33 cellular contexts compared by ENCODE assay signal in the genomic region with DNA sequence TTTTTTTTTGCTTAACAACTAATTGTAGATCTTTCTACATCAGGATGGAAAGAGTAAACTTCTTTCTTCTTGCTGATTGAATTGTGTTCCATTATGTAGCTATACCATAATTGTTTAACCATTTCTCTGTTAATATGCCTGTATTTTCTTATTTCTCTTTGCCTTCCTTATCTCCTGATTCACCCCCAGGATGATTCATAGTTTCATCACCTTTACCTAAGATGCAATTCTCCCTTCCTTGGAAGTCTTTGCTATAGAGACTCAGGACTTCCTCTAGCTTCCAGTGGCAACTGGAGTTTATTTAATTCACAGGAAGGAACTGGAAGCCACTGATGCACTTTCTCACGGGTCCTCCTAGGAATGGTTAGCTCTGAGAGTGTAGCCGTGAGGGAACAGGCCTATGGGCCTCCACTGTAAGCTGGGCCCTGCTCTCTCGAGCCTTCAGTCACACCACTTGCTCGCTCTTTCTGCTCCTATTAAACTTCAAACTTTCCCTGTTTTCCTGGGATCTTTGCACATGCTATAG.
A peak's percentile ranks its signal among the peaks of the same experiment; 100 is the strongest.
DNase-seq lines count a peak whose midpoint lies in the region; ATAC-seq, FAIRE-seq and TF ChIP-seq lines count a peak whose summit lies in the region.
"Had no signal": no experiment of that assay in that cellular context is flagged by ENCODE, and none has a peak within 500 bp of the region (broad histone marks: within the 10 kb centered on the region; RNA-seq: fewer than 3 reads in every experiment).

No MANE protein-coding gene starts in this region.

- H3K4me1 ChIP-seq in left ventricle myocardium inferior = peaks cover 48% of the 10 kb centered on the region
- peaks cover 4% of the 10 kb centered on the region in 2 experiments; a peak in 4 of 5 replicates for H3K4me1 ChIP-seq in K562 (replicated peaks in 1 of 2; ENCODE audit: control insufficient read depth in 2 of 2, insufficient read depth in 2 of 2, low read length in 2 of 2)
- H3K4me1 ChIP-seq in keratinocyte (ENCODE audit: control insufficient read depth, extremely low read depth, insufficient read depth, low read length) = peaks cover 25% of the 10 kb centered on the region
- H3K4me1 ChIP-seq in effector memory CD4-positive, alpha-beta T cell (ENCODE audit: control insufficient read depth, insufficient read depth, low read length, poor library complexity, severe bottlenecking) = no peaks in the 10 kb centered on the region

- H3K27ac ChIP-seq in left ventricle myocardium inferior (replicated peaks) = peak overlapping the region; percentile 82
- no peak overlapping the region for H3K27ac ChIP-seq in K562 (ENCODE audit: extremely low read depth, low read depth, low read length)
- peak overlapping the region; percentile 75 for H3K27ac ChIP-seq in keratinocyte (ENCODE audit: control insufficient read depth, insufficient read depth, low read length)
- no peak overlapping the region for H3K27ac ChIP-seq in effector memory CD4-positive, alpha-beta T cell (ENCODE audit: insufficient read depth, low read length, poor library complexity, severe bottlenecking)
- H3K27ac ChIP-seq: adrenal gland, brain microvascular endothelial cell, esophagus muscularis mucosa, hepatocyte, vagina had no signal

- no peak for DNase-seq in left ventricle myocardium inferior
- DNase-seq in left ventricle myocardium superior = no peak
- DNase-seq in K562 (ENCODE audit: extremely low read depth in 1 of 4, low spot score in 3 of 4) = no peak
- no peak for DNase-seq in keratinocyte (ENCODE audit: low read depth, low spot score)
- no peak for DNase-seq in effector memory CD4-positive, alpha-beta T cell
- no peak for DNase-seq in GM10248 (ENCODE audit: extremely low spot score)
- no peak for DNase-seq in NCI-H1417 (lab: John Stamatoyannopoulos, UW)
- DNase-seq: activated CD4-positive, alpha-beta T cell treated with anti-CD3 and anti-CD28 coated beads, Interleukin-2, amount 10 ng/mL, durations not matched to agents 7 days and 5 days; activated naive CD4-positive, alpha-beta T cell treated with Interleukin-2 at 50 U/mL for 16 hours; activated T-cell treated with anti-CD3 and anti-CD28 coated beads, Interleukin-2, amount 50 U/mL, for 48 hours; adrenal gland; AML-193; brain microvascular endothelial cell; CD4-positive, alpha-beta memory T cell; DMS 273 treated with DMSO at 0.1 percent for 48 hours; effector CD4-positive, alpha-beta T cell; EL; foreskin melanocyte; KBM-7; naive thymus-derived CD4-positive, alpha-beta T cell; NCI-H1436 treated with DMSO at 0.1 percent for 48 hours; NCI-H2107; NCI-H446 treated with DMSO at 0.1 percent for 48 hours; Right ventricle myocardium superior; T1000 had no signal

- H3K9me3 ChIP-seq in left ventricle myocardium inferior (replicated peaks) (no peaks in the 10 kb centered on the region), K562 (replicated peaks; ENCODE audit: control insufficient read depth, insufficient read depth, low read depth, low read length) (no peaks in the 10 kb centered on the region), keratinocyte (ENCODE audit: control insufficient read depth, low read depth, low read length) (no peaks in the 10 kb centered on the region)
- no peaks in the 10 kb centered on the region for H3K9me3 ChIP-seq in effector memory CD4-positive, alpha-beta T cell (ENCODE audit: control insufficient read depth, low read length)
- H3K9me3 ChIP-seq: adrenal gland, esophagus muscularis mucosa, thoracic aorta, vagina had no signal

- H3K36me3 ChIP-seq in left ventricle myocardium inferior (no peaks in the 10 kb centered on the region), K562 (ENCODE audit: control insufficient read depth, insufficient read depth, low read length) (no peaks in the 10 kb centered on the region), keratinocyte (ENCODE audit: control insufficient read depth in 2 of 2, extremely low read depth in 1 of 2, insufficient read depth in 2 of 2, low read length in 2 of 2) (no peaks in the 10 kb centered on the region)
- no peaks in the 10 kb centered on the region for H3K36me3 ChIP-seq in effector memory CD4-positive, alpha-beta T cell (ENCODE audit: control insufficient read depth, insufficient read depth, low read length)
- H3K36me3 ChIP-seq: adrenal gland, brain microvascular endothelial cell, esophagus muscularis mucosa, thoracic aorta, vagina had no signal

- dilution Hi-C loops in keratinocyte (cut with MboI; ENCODE audit: extremely low pct_ligation_motif_present, low sequenced_read_pairs) = no loop called here

- TF ChIP-seq RAD21 in K562 (CRISPR knock-in tag; conservative IDR thresholded peaks at IDR 0.05 in 1 of 2, IDR thresholded peaks at IDR 0.05 in 1 of 2) = no peak

- TF ChIP-seq CTCF in left ventricle myocardium inferior (IDR thresholded peaks at IDR 0.05; ENCODE audit: borderline replicate concordance) = no peak
- no peak for TF ChIP-seq CTCF in K562 (IDR thresholded peaks at IDR 0.05 in 2 of 3, conservative IDR thresholded peaks at IDR 0.05 in 1 of 3; ENCODE audit: insufficient read depth in 2 of 3, low read depth in 1 of 3, low read length in 3 of 3)
- no peak for TF ChIP-seq CTCF in keratinocyte (optimal IDR thresholded peaks at IDR 0.05 in 1 of 3, IDR thresholded peaks at IDR 0.05 in 1 of 3, conservative IDR thresholded peaks at IDR 0.05 in 1 of 3; ENCODE audit: extremely low read depth in 1 of 3, insufficient read depth in 2 of 3, low read length in 3 of 3)
- no peak for TF ChIP-seq CTCF in GM10248 (IDR thresholded peaks at IDR 0.05; ENCODE audit: control extremely low read depth, extremely low read depth, low read depth, missing control alignments)

- TF ChIP-seq POLR2A in K562 (conservative IDR thresholded peaks at IDR 0.05) = no peak

- POLR2A ChIA-PET in K562 (lab: Yijun Ruan, JAX) = interaction anchor here (1.1 to 1.5 kb wide), 2 partner anchors 12 to 20 kb away, joined by 3 read pairs; no protein-coding TSS in a partner anchor
- POLR2A ChIA-PET in GM10248 (lab: Yijun Ruan, JAX) = no interaction called here

- CTCF ChIA-PET in K562 (lab: Yijun Ruan, JAX; ENCODE audit: low intra/inter-chr PET ratio) = no interaction called here
- CTCF ChIA-PET in GM10248 (lab: Yijun Ruan, JAX) = interaction anchor here (0.9 to 1.0 kb wide), 2 partner anchors 97 to 110 kb away, joined by 3 to 4 read pairs; no protein-coding TSS in a partner anchor

- no peaks in the 10 kb centered on the region; the same call in 1 of the 2 replicates for H4K20me1 ChIP-seq in K562 (replicated peaks; ENCODE audit: control insufficient read depth, insufficient read depth, low read length)
- H4K20me1 ChIP-seq in keratinocyte (ENCODE audit: control insufficient read depth, extremely low read depth, insufficient read depth, low read length) = no peaks in the 10 kb centered on the region

- BruUV-seq in K562 (replicated peaks; lab: Mats Ljungman, UMichigan) = no TSS peak

- H3K9ac ChIP-seq in K562 (ENCODE audit: insufficient read depth in 1 of 2, low read depth in 2 of 2, low read length in 2 of 2) = no peak overlapping the region
- peak overlapping the region; percentile 29 for H3K9ac ChIP-seq in keratinocyte (ENCODE audit: control insufficient read depth, extremely low read depth, insufficient read depth, low read length)

- H3K79me2 ChIP-seq in K562 (ENCODE audit: control insufficient read depth, insufficient read depth, low read length) (no peaks in the 10 kb centered on the region), keratinocyte (ENCODE audit: control insufficient read depth, insufficient read depth, low read length) (no peaks in the 10 kb centered on the region)
- H3K79me2 ChIP-seq: hepatocyte had no signal

- H3K4me3 ChIP-seq in left ventricle myocardium inferior (no peak overlapping the region), K562 (no peak overlapping the region), keratinocyte (ENCODE audit: control insufficient read depth in 2 of 3, extremely low read depth in 1 of 3, insufficient read depth in 2 of 3, low read depth in 1 of 3, low read length in 3 of 3) (no peak overlapping the region)
- H3K4me3 ChIP-seq in effector memory CD4-positive, alpha-beta T cell (ENCODE audit: insufficient read depth, low read depth, low read length, poor library complexity, severe bottlenecking) = no peak overlapping the region
- H3K4me3 ChIP-seq: adrenal gland, esophagus muscularis mucosa, hepatocyte, thoracic aorta, vagina had no signal

- intact Hi-C loops in left ventricle myocardium inferior (cut with micrococcal nuclease) = loop anchor here (10.0 kb wide), 1 partner anchor 52 kb away; no protein-coding TSS in a partner anchor
- intact Hi-C loops in left ventricle myocardium superior (cut with micrococcal nuclease) = no loop called here
- intact Hi-C loops in K562 (cut with micrococcal nuclease) = no loop called here

- no peak for FAIRE-seq in K562 (lab: Jason Lieb, UNC)
- FAIRE-seq in keratinocyte (lab: Jason Lieb, UNC) = peak; percentile 9
- FAIRE-seq: A204.1, GM12892 had no signal

- TF ChIP-seq EP300 in K562 (IDR thresholded peaks at IDR 0.05; ENCODE audit: low read length) = no peak

- H3K4me2 ChIP-seq in K562 (ENCODE audit: insufficient read depth, low read length) (no peak overlapping the region), keratinocyte (ENCODE audit: control insufficient read depth, extremely low read depth, insufficient read depth, low read depth, low read length) (peak overlapping the region; percentile 59)
- H3K4me2 ChIP-seq: hepatocyte had no signal

- in situ Hi-C loops in K562 (cut with MboI) = no loop called here

- H2AFZ ChIP-seq in K562 (ENCODE audit: low read depth, low read length) = no peak overlapping the region
- peak overlapping the region; percentile 72 for H2AFZ ChIP-seq in keratinocyte (ENCODE audit: control insufficient read depth, low read length)
- H2AFZ ChIP-seq: hepatocyte had no signal

- H3K9me1 ChIP-seq in K562 (ENCODE audit: control insufficient read depth, insufficient read depth, low read length) = no peaks in the 10 kb centered on the region
- H3K9me1 ChIP-seq in keratinocyte (ENCODE audit: control insufficient read depth, extremely low read depth, insufficient read depth, low read length) = no peaks in the 10 kb centered on the region

- H3K27me3 ChIP-seq in left ventricle myocardium inferior (ENCODE audit: low read depth) (no peaks in the 10 kb centered on the region), K562 (ENCODE audit: control insufficient read depth in 2 of 2, insufficient read depth in 2 of 2, low read length in 2 of 2) (peaks cover 32 to 33% of the 10 kb centered on the region in 2 experiments), keratinocyte (ENCODE audit: control insufficient read depth, extremely low read depth, insufficient read depth, low read length) (no peaks in the 10 kb centered on the region)
- no peaks in the 10 kb centered on the region for H3K27me3 ChIP-seq in effector memory CD4-positive, alpha-beta T cell (replicated peaks; ENCODE audit: control insufficient read depth, insufficient read depth, low read length, poor library complexity, severe bottlenecking)
- H3K27me3 ChIP-seq: brain microvascular endothelial cell, esophagus muscularis mucosa, hepatocyte, vagina had no signal

- ATAC-seq in left ventricle myocardium superior (no peak), K562 (no peak), GM19328 (IDR thresholded peaks at IDR 0.05; ENCODE audit: unreplicated experiment) (no peak)
- ATAC-seq: naive thymus-derived CD4-positive, alpha-beta T cell; WTC11 had no signal

- 3% methylated on average over 4 of the region's 4 CpGs for WGBS in K562 (ENCODE audit: insufficient coverage, low coverage, missing lambda C conversion rate)

Comparison
In these comparisons a context has a peak if more than half of its experiments do, and no peak if none do; other contexts are left out.
1. H3K27ac ChIP-seq: peak in left ventricle myocardium inferior (single experiment) and keratinocyte (single experiment); none in K562 (single experiment) and effector memory CD4-positive, alpha-beta T cell (single experiment).